In genomic region chr20:10490706-10491105, GRCh38 we compare ENCODE assay signal across 17 cellular contexts. TPM values are rescaled to one million over a fixed set of nuclear protein-coding genes. Genes with fewer than 3 reads are reported as not detected.
DNase-seq lines count a peak whose midpoint lies in the region; ATAC-seq and TF ChIP-seq lines count a peak whose summit lies in the region.
"Had no signal": no experiment of that assay in that cellular context is flagged by ENCODE, and none has a peak within 500 bp of the region (broad histone marks: within the 10 kb centered on the region; RNA-seq: fewer than 3 reads in every experiment).

No MANE protein-coding gene starts in this region.

- intact Hi-C loops in esophagus squamous epithelium (cut with DNase I) (no loop called here), natural killer cell (cut with micrococcal nuclease) (loop anchor here (10.0 kb wide), 1 partner anchor 46 kb away; no protein-coding TSS in a partner anchor)

- TF ChIP-seq POLR2A in esophagus squamous epithelium (IDR thresholded peaks at IDR 0.05), result no peak

- no peaks in the 10 kb centered on the region for H3K9me3 Mint-ChIP-seq in natural killer cell
- H3K9me3 Mint-ChIP-seq in stimulated activated naive B cell treated with anti-CD40 and anti-IgM and Interleukin-4, amounts not matched to agents 10 μg/mL and 1 μg/mL and 100 μg/mL, for 72 hours, result no peaks in the 10 kb centered on the region
- H3K9me3 Mint-ChIP-seq: activated CD4-positive, alpha-beta T cell treated with anti-CD3 and anti-CD28 coated beads, Interleukin-2, amount 10 ng/mL, durations not matched to agents 7 days and 5 days; activated T-helper 1 cell treated with anti-CD3 and anti-CD28 coated beads, Interleukin-12 subunit alpha, Interleukin-12 subunit beta, Interleukin-2, Interleukin-4 antibody, amounts not matched to agents 30 ng/mL and 10 ng/mL and 1 ng/mL, durations not matched to agents 14 hours and 24 hours and 36 hours had no signal

- H3K9ac ChIP-seq in HUES64 (ENCODE audit: low read depth, low read length), result peak overlapping the region; percentile 16; the same call in 1 of the 2 replicates

- H3K4me3 ChIP-seq in HUES64 (ENCODE audit: low read length) (no peak overlapping the region), esophagus squamous epithelium (no peak overlapping the region)
- H3K4me3 ChIP-seq: breast epithelium, stomach had no signal

- no peaks in the 10 kb centered on the region for H3K27me3 Mint-ChIP-seq in natural killer cell (ENCODE audit: low read depth in 2 of 2)
- H3K27me3 Mint-ChIP-seq in stimulated activated naive B cell treated with anti-CD40 and anti-IgM and Interleukin-4, amounts not matched to agents 10 μg/mL and 1 μg/mL and 100 μg/mL, for 72 hours, result no peaks in the 10 kb centered on the region
- H3K27me3 Mint-ChIP-seq: activated CD4-positive, alpha-beta T cell treated with anti-CD3 and anti-CD28 coated beads, Interleukin-2, amount 10 ng/mL, durations not matched to agents 7 days and 5 days; T-helper 17 cell had no signal

- WGBS in HUES64, result 0% methylated on average over 1 of the region's 1 CpG
- WGBS in esophagus squamous epithelium, 2 donors, result 5 to 41% methylated on average over 1 of the region's 1 CpG

- H3K36me3 ChIP-seq in HUES64 (ENCODE audit: insufficient read depth, low read length) (no peaks in the 10 kb centered on the region), esophagus squamous epithelium (no peaks in the 10 kb centered on the region)
- H3K36me3 ChIP-seq: breast epithelium, stomach had no signal

- peaks cover 42 to 47% of the 10 kb centered on the region in 2 donors for H3K4me1 Mint-ChIP-seq in natural killer cell
- H3K4me1 Mint-ChIP-seq in stimulated activated naive B cell treated with anti-CD40 and anti-IgM and Interleukin-4, amounts not matched to agents 10 μg/mL and 1 μg/mL and 100 μg/mL, for 72 hours, result peaks cover 14 to 39% of the 10 kb centered on the region in 2 donors

- H3K4me3 Mint-ChIP-seq in natural killer cell, result peak overlapping the region; percentile 22
- no peak overlapping the region for H3K4me3 Mint-ChIP-seq in stimulated activated naive B cell treated with anti-CD40 and anti-IgM and Interleukin-4, amounts not matched to agents 10 μg/mL and 1 μg/mL and 100 μg/mL, for 72 hours
- H3K4me3 Mint-ChIP-seq: activated CD4-positive, alpha-beta T cell treated with anti-CD3 and anti-CD28 coated beads, Interleukin-2, amount 10 ng/mL, durations not matched to agents 7 days and 5 days; activated T-helper 1 cell treated with anti-CD3 and anti-CD28 coated beads, Interleukin-12 subunit alpha, Interleukin-12 subunit beta, Interleukin-2, Interleukin-4 antibody, amounts not matched to agents 30 ng/mL and 10 ng/mL and 1 ng/mL, durations not matched to agents 14 hours and 24 hours and 36 hours; T-helper 17 cell had no signal

- TF ChIP-seq CTCF in esophagus squamous epithelium (IDR thresholded peaks at IDR 0.05) (no peak), natural killer cell (IDR thresholded peaks at IDR 0.05) (no peak)

- peak; percentile 39 to 57 (median 45) for ATAC-seq in natural killer cell
- no peak for ATAC-seq in stimulated activated naive B cell treated with anti-CD40 and anti-IgM and Interleukin-4, amounts not matched to agents 10 μg/mL and 1 μg/mL and 100 μg/mL, for 72 hours (replicated peaks)
- ATAC-seq in GM18867 (IDR thresholded peaks at IDR 0.05; ENCODE audit: unreplicated experiment), result no peak
- ATAC-seq: Panc1, T-helper 17 cell had no signal

- H3K9me3 ChIP-seq in HUES64 (ENCODE audit: insufficient read depth, low read depth, low read length) (no peaks in the 10 kb centered on the region), esophagus squamous epithelium (no peaks in the 10 kb centered on the region)
- H3K9me3 ChIP-seq: breast epithelium, stomach had no signal

- no peaks in the 10 kb centered on the region for H3K36me3 Mint-ChIP-seq in natural killer cell
- H3K36me3 Mint-ChIP-seq in stimulated activated naive B cell treated with anti-CD40 and anti-IgM and Interleukin-4, amounts not matched to agents 10 μg/mL and 1 μg/mL and 100 μg/mL, for 72 hours, result peaks cover 3 to 9% of the 10 kb centered on the region in 2 donors

- DNase-seq in COLO829 (ENCODE audit: low spot score), result peak; percentile 77
- DNase-seq in esophagus squamous epithelium (lab: John Stamatoyannopoulos, UW), result no peak
- DNase-seq in natural killer cell, result no peak
- no peak for DNase-seq in activated CD4-positive, alpha-beta T cell treated with anti-CD3 and anti-CD28 coated beads for 1 hour
- no peak for DNase-seq in NCI-H128 (lab: John Stamatoyannopoulos, UW; ENCODE audit: unreplicated experiment)
- no peak for DNase-seq in stimulated activated naive B cell treated with anti-CD40 and anti-IgM and Interleukin-4, amounts not matched to agents 10 μg/mL and 1 μg/mL and 100 μg/mL, for 72 hours
- DNase-seq: activated CD4-positive, alpha-beta T cell treated with anti-CD3 and anti-CD28 coated beads, Interleukin-2, amount 10 ng/mL, durations not matched to agents 7 days and 5 days; NCI-H446 treated with DMSO at 0.1 percent for 48 hours; stimulated activated CD4-positive, alpha-beta T cell treated with anti-CD3 and anti-CD28 coated beads, Interleukin-4, amount 100 ng/mL, for 24 hours; stomach; T-helper 17 cell had no signal

- H3K27me3 ChIP-seq in HUES64 (ENCODE audit: insufficient read depth, low read length), result no peaks in the 10 kb centered on the region
- no peaks in the 10 kb centered on the region for H3K27me3 ChIP-seq in esophagus squamous epithelium
- H3K27me3 ChIP-seq: breast epithelium, stomach had no signal

- H3K27ac ChIP-seq in HUES64 (ENCODE audit: low read depth, low read length) (peak overlapping the region; percentile 90), esophagus squamous epithelium (peak overlapping the region in 3 of 4 donors; percentile 61 to 80 (median 73))
- H3K27ac ChIP-seq: breast epithelium, C4-2B, stomach had no signal

- peak overlapping the region; percentile 86 for H3K27ac Mint-ChIP-seq in natural killer cell
- no peak overlapping the region for H3K27ac Mint-ChIP-seq in stimulated activated naive B cell treated with anti-CD40 and anti-IgM and Interleukin-4, amounts not matched to agents 10 μg/mL and 1 μg/mL and 100 μg/mL, for 72 hours
- H3K27ac Mint-ChIP-seq: activated CD4-positive, alpha-beta T cell treated with anti-CD3 and anti-CD28 coated beads, Interleukin-2, amount 10 ng/mL, durations not matched to agents 7 days and 5 days; activated T-helper 1 cell treated with anti-CD3 and anti-CD28 coated beads, Interleukin-12 subunit alpha, Interleukin-12 subunit beta, Interleukin-2, Interleukin-4 antibody, amounts not matched to agents 30 ng/mL and 10 ng/mL and 1 ng/mL, durations not matched to agents 14 hours and 24 hours and 36 hours; T-helper 17 cell had no signal

- H3K4me1 ChIP-seq in HUES64 (ENCODE audit: insufficient read depth, low read length) (peaks cover 45% of the 10 kb centered on the region), esophagus squamous epithelium (peaks cover 0 to 53% (median 3%) of the 10 kb centered on the region in 3 donors)
- H3K4me1 ChIP-seq: breast epithelium had no signal

RNA-seq across cellular contexts. Expression of gene SLX4IP, which starts 55.6 kb away (rescaled TPM):
- polyA plus RNA-seq in HUES64 (2013, experiment 1 of 2), result 4.0 TPM
- polyA plus RNA-seq in HUES64 (2013, experiment 2 of 2), result 4.1 TPM
- 1 to 10 TPM; 3.4 to 6.3 (median 3.9) TPM for total RNA-seq in esophagus squamous epithelium
- total RNA-seq in natural killer cell, result 1 to 10 TPM; 2.9 to 5.5 (median 5.2) TPM

RNA-seq across cellular contexts. Expression of gene MKKS, which starts 56.7 kb away (rescaled TPM):
- polyA plus RNA-seq in HUES64 (2013, experiment 1 of 2), result 15.4 TPM
- 18.9 TPM for polyA plus RNA-seq in HUES64 (2013, experiment 2 of 2)
- total RNA-seq in esophagus squamous epithelium, result 10 to 100 TPM in 3 of 4 donors, 1 to 10 TPM in 1; 4.7 to 15.4 (median 12.9) TPM
- total RNA-seq in natural killer cell, result 1 to 10 TPM; 3.5 to 6.2 (median 3.6) TPM

Comparison
In these comparisons a context has a peak if more than half of its experiments do, and no peak if none do; other contexts are left out.
1. ATAC-seq: peak in natural killer cell (3 of 3); none in stimulated activated naive B cell treated with anti-CD40 and anti-IgM and Interleukin-4, amounts not matched to agents 10 μg/mL and 1 μg/mL and 100 μg/mL, for 72 hours (0 of 2) and GM18867 (single experiment).